Comparison of ENCODE assay signal across 7 cellular contexts in genomic region chr1:1000357-1001056, GRCh38. TPM values are rescaled to one million over a fixed set of nuclear protein-coding genes. Genes with fewer than 3 reads are reported as not detected.
DNase-seq lines count a peak whose midpoint lies in the region; ATAC-seq and TF ChIP-seq lines count a peak whose summit lies in the region.

No MANE protein-coding gene starts in this region.

- H3K36me3 Mint-ChIP-seq in activated CD4-positive, alpha-beta T cell treated with anti-CD3 and anti-CD28 coated beads for 36 hours (ENCODE audit: low read depth) = peaks cover 1% of the 10 kb centered on the region

- peaks cover 11% of the 10 kb centered on the region for H3K27me3 ChIP-seq in layer of hippocampus (ENCODE audit: control insufficient read depth, insufficient read depth, low read length)

- H3K27ac ChIP-seq in KOPT-K1 (ENCODE audit: low read depth, low read length, poor library complexity, severe bottlenecking) = peak overlapping the region; percentile 54
- H3K27ac ChIP-seq in layer of hippocampus (ENCODE audit: low read depth, low read length) = peak overlapping the region; percentile 95

- POLR2A ChIA-PET in activated CD4-positive, alpha-beta T cell treated with anti-CD3 and anti-CD28 coated beads for 36 hours (lab: Charles Lee) = no interaction called here

- no peaks in the 10 kb centered on the region for H3K36me3 ChIP-seq in KOPT-K1 (ENCODE audit: insufficient read depth, low read length)

- CTCF ChIA-PET in activated CD4-positive, alpha-beta T cell treated with anti-CD3 and anti-CD28 coated beads for 36 hours (lab: Charles Lee) = interaction anchor here (1.6 to 3.1 kb wide), 4 partner anchors 8 to 18 kb away, joined by 3 to 20 read pairs (median 11); partner anchors contain the start of gene ISG15

- peak overlapping the region; percentile 27 for H3K4me3 ChIP-seq in GM12864 (ENCODE audit: low read depth, low read length)

- no peaks in the 10 kb centered on the region for H3K9me3 Mint-ChIP-seq in activated CD4-positive, alpha-beta T cell treated with anti-CD3 and anti-CD28 coated beads for 36 hours (ENCODE audit: low read depth)

- peaks cover 19% of the 10 kb centered on the region for H3K4me1 Mint-ChIP-seq in activated CD4-positive, alpha-beta T cell treated with anti-CD3 and anti-CD28 coated beads for 36 hours

- DNase-seq in GM12864 (ENCODE audit: low read depth) (no peak), cerebellar cortex (ENCODE audit: low spot score) (peak; percentile 65)
- DNase-seq in activated CD4-positive, alpha-beta T cell treated with anti-CD3 and anti-CD28 coated beads for 36 hours = peak; percentile 88
- DNase-seq in stimulated activated CD4-positive, alpha-beta T cell treated with anti-CD3 and anti-CD28 coated beads, Interleukin-2, amount 100 ng/mL, for 24 hours = peak; percentile 67 to 75

- peak overlapping the region; percentile 90 for H3K27ac Mint-ChIP-seq in activated CD4-positive, alpha-beta T cell treated with anti-CD3 and anti-CD28 coated beads for 36 hours

- intact Hi-C loops in activated CD4-positive, alpha-beta T cell treated with anti-CD3 and anti-CD28 coated beads for 36 hours (cut with DNase I, micrococcal nuclease) = loop anchor here in 1 of 2 experiments (1.0 kb wide), 3 partner anchors 13 to 41 kb away; partner anchors contain the start of genes ISG15 and NOC2L

- no peaks in the 10 kb centered on the region for H3K9me3 ChIP-seq in KOPT-K1 (ENCODE audit: insufficient read depth, low read length, poor library complexity, severe bottlenecking)

- ATAC-seq in activated CD4-positive, alpha-beta T cell treated with anti-CD3 and anti-CD28 coated beads for 36 hours = peak; percentile 18
- no peak for ATAC-seq in HG02763 (IDR thresholded peaks at IDR 0.05; ENCODE audit: unreplicated experiment)

- peak overlapping the region; percentile 72 for H3K4me3 Mint-ChIP-seq in activated CD4-positive, alpha-beta T cell treated with anti-CD3 and anti-CD28 coated beads for 36 hours

- peaks cover 23% of the 10 kb centered on the region for H3K27me3 Mint-ChIP-seq in activated CD4-positive, alpha-beta T cell treated with anti-CD3 and anti-CD28 coated beads for 36 hours

- no peak for TF ChIP-seq CTCF in GM12864 (IDR thresholded peaks at IDR 0.05; ENCODE audit: low read depth, low read length, missing control alignments)

RNA-seq across cellular contexts. Expression of gene HES4, which starts 0.6 kb away (rescaled TPM):
- 1 to 10 TPM; 3.5 to 4.2 TPM for total RNA-seq in activated CD4-positive, alpha-beta T cell treated with anti-CD3 and anti-CD28 coated beads for 36 hours

RNA-seq across cellular contexts. Expression of gene ISG15, which starts 12.8 kb away (rescaled TPM):
- total RNA-seq in activated CD4-positive, alpha-beta T cell treated with anti-CD3 and anti-CD28 coated beads for 36 hours = 10 to 100 TPM; 30.5 to 51.7 TPM

RNA-seq across cellular contexts. Expression of gene PERM1, which starts 18.6 kb away (rescaled TPM):
- total RNA-seq in activated CD4-positive, alpha-beta T cell treated with anti-CD3 and anti-CD28 coated beads for 36 hours = not detected

RNA-seq across cellular contexts. Expression of gene AGRN, which starts 19.4 kb away (rescaled TPM):
- 10 to 100 TPM; 22.7 to 24.4 TPM for total RNA-seq in activated CD4-positive, alpha-beta T cell treated with anti-CD3 and anti-CD28 coated beads for 36 hours

RNA-seq across cellular contexts. Expression of gene PLEKHN1, which starts 34.2 kb away (rescaled TPM):
- total RNA-seq in activated CD4-positive, alpha-beta T cell treated with anti-CD3 and anti-CD28 coated beads for 36 hours = 1 to 10 TPM; 1.1 to 1.4 TPM
